In genomic region chr5:6543830-6544560, GRCh38 we compare ENCODE assay signal across 20 cellular contexts.
"Had no signal": no experiment of that assay in that cellular context is flagged by ENCODE, and none has a peak within 500 bp of the region (broad histone marks: within the 10 kb centered on the region; RNA-seq: fewer than 3 reads in every experiment).

No MANE protein-coding gene starts in this region.

- H3K36me3 ChIP-seq: spleen, upper lobe of left lung had no signal

- H3K4me1 ChIP-seq: foreskin keratinocyte, spleen, testis, upper lobe of left lung had no signal

- H3K36me3 Mint-ChIP-seq: activated naive CD4-positive, alpha-beta T cell treated with anti-CD3 and anti-CD28 coated beads, Interleukin-2, amount 10 ng/mL, durations not matched to agents 7 days and 5 days; naive B cell; WTC11 had no signal

- ATAC-seq: activated T-cell treated with anti-CD3 and anti-CD28 coated beads, Interleukin-2, amount 50 U/mL, for 72 hours; foreskin keratinocyte; WTC11 had no signal

- H3K9me3 Mint-ChIP-seq: activated naive CD4-positive, alpha-beta T cell treated with anti-CD3 and anti-CD28 coated beads, Interleukin-2, amount 10 ng/mL, durations not matched to agents 7 days and 5 days had no signal

- DNase-seq: activated effector memory CD4-positive, alpha-beta T cell treated with Interleukin-2 at 50 U/mL for 16 hours; activated naive CD4-positive, alpha-beta T cell treated with anti-CD3 and anti-CD28 coated beads, Interleukin-2, amount 10 ng/mL, durations not matched to agents 7 days and 5 days; activated T-cell treated with anti-CD3 and anti-CD28 coated beads, Interleukin-2, amount 50 U/mL, for 72 hours; amygdala; cerebellar nuclear complex; effector CD4-positive, alpha-beta T cell; erythroblast; foreskin keratinocyte; kidney; naive B cell; nucleus accumbens; spleen; stimulated activated CD4-positive, alpha-beta T cell treated with anti-CD3 and anti-CD28 coated beads, Interleukin-4, amount 100 ng/mL, for 1 hour; stimulated activated naive CD4-positive, alpha-beta T cell; T-helper 9 cell; testis; upper lobe of left lung had no signal

- H3K27ac Mint-ChIP-seq: activated naive CD4-positive, alpha-beta T cell treated with anti-CD3 and anti-CD28 coated beads, Interleukin-2, amount 10 ng/mL, durations not matched to agents 7 days and 5 days; activated T-cell treated with anti-CD3 and anti-CD28 coated beads, Interleukin-2, amount 50 U/mL, for 72 hours; naive B cell; WTC11 had no signal

- H3K27me3 ChIP-seq: foreskin keratinocyte, testis, upper lobe of left lung had no signal

- H3K9me3 ChIP-seq: spleen, testis, upper lobe of left lung had no signal

- H3K27ac ChIP-seq: foreskin keratinocyte, spleen, testis, upper lobe of left lung had no signal

- FAIRE-seq: bronchial epithelial cell, kidney had no signal

- H3K4me3 Mint-ChIP-seq: activated naive CD4-positive, alpha-beta T cell treated with anti-CD3 and anti-CD28 coated beads, Interleukin-2, amount 10 ng/mL, durations not matched to agents 7 days and 5 days; activated T-cell treated with anti-CD3 and anti-CD28 coated beads, Interleukin-2, amount 50 U/mL, for 72 hours; naive B cell; WTC11 had no signal

- H3K4me1 Mint-ChIP-seq: activated naive CD4-positive, alpha-beta T cell treated with anti-CD3 and anti-CD28 coated beads, Interleukin-2, amount 10 ng/mL, durations not matched to agents 7 days and 5 days; naive B cell; WTC11 had no signal

- H3K4me3 ChIP-seq: lung, spleen, testis, upper lobe of left lung had no signal
